22 cellular contexts compared by ENCODE assay signal in the genomic region with DNA sequence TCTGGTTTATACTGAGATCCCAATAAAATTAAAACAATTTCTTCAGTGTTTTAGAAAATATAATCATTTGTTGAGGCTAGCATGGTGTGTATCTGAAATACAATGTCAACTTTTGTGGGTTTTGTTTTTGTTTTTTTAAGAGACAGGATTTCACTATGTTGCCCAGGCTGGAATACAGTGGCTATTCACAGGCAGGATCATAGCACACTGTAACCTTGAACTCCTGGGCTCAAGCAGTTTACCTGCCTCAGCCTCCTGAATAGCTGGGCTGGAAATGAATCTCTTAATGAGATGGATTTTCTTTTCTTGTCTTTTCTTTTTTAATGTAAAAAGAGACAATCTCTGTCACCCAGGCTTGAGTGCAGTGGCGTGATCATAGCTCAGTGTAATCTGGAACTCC.
"Had no signal": no experiment of that assay in that cellular context is flagged by ENCODE, and none has a peak within 500 bp of the region (broad histone marks: within the 10 kb centered on the region; RNA-seq: fewer than 3 reads in every experiment).

No MANE protein-coding gene starts in this region.

- H3K4me1 ChIP-seq: testis had no signal

- ATAC-seq: activated T-helper 17 cell treated with anti-CD3 and anti-CD28 coated beads, Interleukin-2, amount 50 U/mL, for 72 hours; stimulated activated memory B cell treated with anti-CD40 and anti-IgM and Interleukin-4, amounts not matched to agents 10 μg/mL and 1 μg/mL and 100 μg/mL, for 72 hours had no signal

- H3K27ac ChIP-seq: parathyroid adenoma, sigmoid colon, spleen, testis had no signal

- H3K4me1 Mint-ChIP-seq: mesothelial cell of epicardium, nephron had no signal

- H3K9me3 Mint-ChIP-seq: activated CD4-positive, alpha-beta memory T cell treated with anti-CD3 and anti-CD28 coated beads for 36 hours; activated naive CD8-positive, alpha-beta T cell treated with anti-CD3 and anti-CD28 coated beads for 36 hours; activated T-helper 17 cell treated with anti-CD3 and anti-CD28 coated beads, Interleukin-2, amount 50 U/mL, for 72 hours; mesothelial cell of epicardium; nephron; stimulated activated memory B cell treated with anti-CD40 and anti-IgM and Interleukin-4, amounts not matched to agents 10 μg/mL and 1 μg/mL and 100 μg/mL, for 72 hours; type B pancreatic cell had no signal

- H3K27me3 ChIP-seq: sigmoid colon, spleen, testis had no signal

- H3K4me3 ChIP-seq: lung, sigmoid colon, spleen, testis had no signal

- H3K27me3 Mint-ChIP-seq: activated CD4-positive, alpha-beta memory T cell treated with anti-CD3 and anti-CD28 coated beads for 36 hours; activated naive CD8-positive, alpha-beta T cell treated with anti-CD3 and anti-CD28 coated beads for 36 hours; activated T-helper 17 cell treated with anti-CD3 and anti-CD28 coated beads, Interleukin-2, amount 50 U/mL, for 72 hours; stimulated activated memory B cell treated with anti-CD40 and anti-IgM and Interleukin-4, amounts not matched to agents 10 μg/mL and 1 μg/mL and 100 μg/mL, for 72 hours; type B pancreatic cell had no signal

- H3K9me3 ChIP-seq: sigmoid colon, spleen, testis had no signal

- H3K27ac Mint-ChIP-seq: activated CD4-positive, alpha-beta memory T cell treated with anti-CD3 and anti-CD28 coated beads for 36 hours; activated naive CD8-positive, alpha-beta T cell treated with anti-CD3 and anti-CD28 coated beads for 36 hours; activated T-helper 17 cell treated with anti-CD3 and anti-CD28 coated beads, Interleukin-2, amount 50 U/mL, for 72 hours; mesothelial cell of epicardium; nephron; stimulated activated memory B cell treated with anti-CD40 and anti-IgM and Interleukin-4, amounts not matched to agents 10 μg/mL and 1 μg/mL and 100 μg/mL, for 72 hours; type B pancreatic cell had no signal

- H3K4me3 Mint-ChIP-seq: activated CD4-positive, alpha-beta memory T cell treated with anti-CD3 and anti-CD28 coated beads for 36 hours; activated naive CD8-positive, alpha-beta T cell treated with anti-CD3 and anti-CD28 coated beads for 36 hours; activated T-helper 17 cell treated with anti-CD3 and anti-CD28 coated beads, Interleukin-2, amount 50 U/mL, for 72 hours; mesothelial cell of epicardium; nephron; stimulated activated memory B cell treated with anti-CD40 and anti-IgM and Interleukin-4, amounts not matched to agents 10 μg/mL and 1 μg/mL and 100 μg/mL, for 72 hours; type B pancreatic cell had no signal

- H2AFZ ChIP-seq: parathyroid adenoma had no signal

- FAIRE-seq: TTC549 had no signal

- DNase-seq: activated CD4-positive, alpha-beta memory T cell treated with anti-CD3 and anti-CD28 coated beads for 36 hours; activated CD4-positive, alpha-beta T cell treated with anti-CD3 and anti-CD28 coated beads for 4 hours; activated naive CD4-positive, alpha-beta T cell; activated naive CD8-positive, alpha-beta T cell treated with anti-CD3 and anti-CD28 coated beads for 36 hours; activated T-cell treated with anti-CD3 and anti-CD28 coated beads for 4 hours; amniotic stem cell; effector memory CD4-positive, alpha-beta T cell; glutamatergic neuron; hippocampal formation; islet precursor cell; sigmoid colon; spleen; stimulated activated CD4-positive, alpha-beta T cell treated with anti-CD3 and anti-CD28 coated beads, Interleukin-4, amount 100 ng/mL, for 4 hours; testis had no signal

- H3K9ac ChIP-seq: parathyroid adenoma had no signal
